Comparison of ENCODE assay signal across 13 cellular contexts in the genomic region with DNA sequence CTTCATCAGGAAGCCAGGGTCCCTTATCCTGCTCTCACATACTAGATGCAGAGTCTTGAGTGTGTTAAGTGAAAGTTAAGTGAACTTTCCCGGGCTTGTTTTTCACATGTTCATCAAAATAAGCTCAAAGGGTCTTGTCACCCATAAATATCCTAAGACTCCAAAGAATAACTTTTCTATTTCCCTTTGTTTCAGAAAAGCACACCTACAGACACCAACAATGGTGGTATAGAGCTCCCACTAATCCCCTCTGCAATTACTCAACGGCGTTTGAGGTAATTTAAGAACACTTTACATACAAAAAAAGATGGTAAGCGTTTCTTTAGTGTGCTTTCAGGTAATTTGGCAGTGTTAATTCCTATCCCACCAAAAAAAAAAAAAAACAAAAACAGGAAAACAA. TPM values are rescaled to one million over a fixed set of nuclear protein-coding genes. Genes with fewer than 3 reads are reported as not detected.
DNase-seq lines count a peak whose midpoint lies in the region; ATAC-seq, FAIRE-seq and TF ChIP-seq lines count a peak whose summit lies in the region.
"Had no signal": no experiment of that assay in that cellular context is flagged by ENCODE, and none has a peak within 500 bp of the region (broad histone marks: within the 10 kb centered on the region; RNA-seq: fewer than 3 reads in every experiment).

No MANE protein-coding gene starts in this region.

- intact Hi-C loops in activated CD4-positive, alpha-beta T cell treated with anti-CD3 and anti-CD28 coated beads for 36 hours (cut with DNase I, micrococcal nuclease), result loop anchor here in 1 of 2 experiments (5.0 kb wide), 1 partner anchor 1155 kb away; the partner anchor contains the start of gene PES1

- no peak overlapping the region for H4K91ac ChIP-seq in H1 (replicated peaks; ENCODE audit: insufficient read length, low read length)

- H3K9me3 ChIP-seq in H1 (ENCODE audit: insufficient read depth in 2 of 2, low read depth in 1 of 2, low read length in 1 of 2), result no peaks in the 10 kb centered on the region

- ATAC-seq in activated CD4-positive, alpha-beta T cell treated with anti-CD3 and anti-CD28 coated beads for 36 hours, result no peak
- ATAC-seq: Right ventricle myocardium inferior had no signal

- DNase-seq in activated CD4-positive, alpha-beta T cell treated with anti-CD3 and anti-CD28 coated beads for 36 hours, result no peak
- DNase-seq in activated CD4-positive, alpha-beta T cell treated with anti-CD3 and anti-CD28 coated beads, Interleukin-2, amount 50 U/mL, for 48 hours, result no peak
- DNase-seq in NB4 (ENCODE audit: low read depth) (no peak), H1 (ENCODE audit: low read depth in 1 of 2, low spot score in 2 of 2) (no peak), progenitor cell of endocrine pancreas (ENCODE audit: low spot score, unreplicated experiment) (no peak), KBM-7 (no peak), GM03348 (ENCODE audit: low spot score) (no peak)
- no peak for DNase-seq in activated CD8-positive, alpha-beta memory T cell treated with anti-CD3 and anti-CD28 coated beads for 24 hours
- DNase-seq: ACHN, NCI-H187, NCI-H82 had no signal

- H3K9me3 Mint-ChIP-seq in activated CD4-positive, alpha-beta T cell treated with anti-CD3 and anti-CD28 coated beads for 36 hours (ENCODE audit: low read depth), result no peaks in the 10 kb centered on the region
- H3K9me3 Mint-ChIP-seq in progenitor cell of endocrine pancreas (ENCODE audit: low read depth), result no peaks in the 10 kb centered on the region

- peaks cover 0 to 15% (median under 1%) of the 10 kb centered on the region in 4 experiments; a peak in 3 of 8 replicates for H3K36me3 ChIP-seq in H1 (ENCODE audit: control insufficient read depth in 2 of 4, insufficient read depth in 4 of 4, low read length in 3 of 4)

- H3K36me3 Mint-ChIP-seq in activated CD4-positive, alpha-beta T cell treated with anti-CD3 and anti-CD28 coated beads for 36 hours (ENCODE audit: low read depth), result peaks cover 28% of the 10 kb centered on the region
- H3K36me3 Mint-ChIP-seq in progenitor cell of endocrine pancreas (ENCODE audit: insufficient read depth), result peaks cover 12% of the 10 kb centered on the region

- peaks cover 3 to 4% of the 10 kb centered on the region in 2 experiments for H4K20me1 ChIP-seq in H1 (replicated peaks in 1 of 2; ENCODE audit: control insufficient read depth in 1 of 2, insufficient read depth in 2 of 2, low read length in 2 of 2)

- in situ Hi-C loops in KBM-7 (cut with MboI; ENCODE audit: low pct_unique_long_range_greater_than_20kb, low sequenced_read_pairs), result no loop called here

- H2BK5ac ChIP-seq in H1 (ENCODE audit: low read depth, low read length), result no peak overlapping the region

- TF ChIP-seq CTCF in NB4 (IDR thresholded peaks at IDR 0.05; ENCODE audit: low read depth, low read length), result no peak
- TF ChIP-seq CTCF in H1 (IDR thresholded peaks at IDR 0.05; ENCODE audit: control extremely low read depth in 1 of 3, insufficient read depth in 1 of 3, low read depth in 1 of 3, low read length in 3 of 3), result no peak
- TF ChIP-seq CTCF in progenitor cell of endocrine pancreas (IDR thresholded peaks at IDR 0.05; ENCODE audit: unreplicated experiment), result no peak

- no peaks in the 10 kb centered on the region for H3K27me3 ChIP-seq in H1 (replicated peaks in 1 of 4; ENCODE audit: control insufficient read depth in 3 of 4, extremely low read depth in 1 of 4, insufficient read depth in 3 of 4, low read length in 3 of 4)

- no peak overlapping the region for H2BK15ac ChIP-seq in H1 (ENCODE audit: low read length)

- H3K9ac ChIP-seq in H1 (replicated peaks in 1 of 4; ENCODE audit: extremely low read depth in 1 of 4, low read depth in 3 of 4, low read length in 3 of 4), result peak overlapping the region in 1 of 4 experiments; percentile 90; a peak in 1 of 7 replicates

- no peak overlapping the region for H3K23ac ChIP-seq in H1 (ENCODE audit: insufficient read length)

- no peak overlapping the region for H2BK120ac ChIP-seq in H1 (replicated peaks; ENCODE audit: low read depth, low read length)

- H2BK12ac ChIP-seq in H1 (ENCODE audit: low read depth, low read length), result no peak overlapping the region

- H4K5ac ChIP-seq in H1 (ENCODE audit: insufficient read length, low read depth, low read length), result peak overlapping the region; percentile 64

- peaks cover 37% of the 10 kb centered on the region for H3K4me1 Mint-ChIP-seq in activated CD4-positive, alpha-beta T cell treated with anti-CD3 and anti-CD28 coated beads for 36 hours
- H3K4me1 Mint-ChIP-seq in progenitor cell of endocrine pancreas (ENCODE audit: low read depth), result peaks cover 28% of the 10 kb centered on the region

- H3K27me3 Mint-ChIP-seq in activated CD4-positive, alpha-beta T cell treated with anti-CD3 and anti-CD28 coated beads for 36 hours, result no peaks in the 10 kb centered on the region
- H3K27me3 Mint-ChIP-seq in progenitor cell of endocrine pancreas, result no peaks in the 10 kb centered on the region

- TF ChIP-seq POLR2A in NB4 (IDR thresholded peaks at IDR 0.05; ENCODE audit: extremely low read depth, insufficient read length) (no peak), H1 (IDR thresholded peaks at IDR 0.05; ENCODE audit: control extremely low read depth in 1 of 2, low read depth in 2 of 2, low read length in 2 of 2) (no peak)

- POLR2A ChIA-PET in activated CD4-positive, alpha-beta T cell treated with anti-CD3 and anti-CD28 coated beads for 36 hours (lab: Charles Lee), result no interaction called here
- POLR2A ChIA-PET in H1 (lab: Charles Lee; ENCODE audit: partially characterized antibody), result interaction anchor here (0.8 to 2.1 kb wide), 3 partner anchors 10 to 40 kb away, joined by 4 to 5 read pairs (median 4); no protein-coding TSS in a partner anchor

- peaks cover 4 to 9% (median 6%) of the 10 kb centered on the region in 4 experiments for H3K4me1 ChIP-seq in H1 (replicated peaks in 1 of 4; ENCODE audit: control insufficient read depth in 3 of 4, insufficient read depth in 4 of 4, low read length in 3 of 4)

- H3K4ac ChIP-seq in H1 (replicated peaks; ENCODE audit: insufficient read length, low read depth, low read length), result no peak overlapping the region

- no peak overlapping the region for H2AK5ac ChIP-seq in H1 (ENCODE audit: low read depth, low read length)

- H3K4me3 ChIP-seq in NB4 (ENCODE audit: low read depth, low read length), result peak overlapping the region; percentile 96
- peak overlapping the region; percentile 85 to 98 (median 92); a peak in 6 of 8 replicates for H3K4me3 ChIP-seq in H1 (ENCODE audit: extremely low read depth in 1 of 4, insufficient read depth in 2 of 4, low read depth in 3 of 4, low read length in 4 of 4)

- H3K4me2 ChIP-seq in H1 (ENCODE audit: insufficient read depth in 1 of 2, low read depth in 2 of 2, low read length in 2 of 2), result peak overlapping the region; percentile 83 to 99

- H3K79me2 ChIP-seq in H1 (ENCODE audit: control insufficient read depth in 1 of 2, insufficient read depth in 2 of 2, low read length in 2 of 2), result peaks cover 17 to 65% of the 10 kb centered on the region in 2 experiments

- no peak overlapping the region for H3K27ac ChIP-seq in H1 (ENCODE audit: low read depth, low read length)

- TF ChIP-seq RAD21 in H1 (IDR thresholded peaks at IDR 0.05 in 1 of 2, conservative IDR thresholded peaks at IDR 0.05 in 1 of 2; ENCODE audit: low read depth in 2 of 2, low read length in 2 of 2), result no peak

- H3K56ac ChIP-seq in H1 (replicated peaks; ENCODE audit: insufficient read length, low read depth, low read length), result no peak overlapping the region

- no peak overlapping the region for H3K14ac ChIP-seq in H1 (ENCODE audit: insufficient read length)

- no peak for FAIRE-seq in H1 (lab: Jason Lieb, UNC)
- FAIRE-seq: endometrium had no signal

- peak overlapping the region; percentile 89 for H3K4me3 Mint-ChIP-seq in activated CD4-positive, alpha-beta T cell treated with anti-CD3 and anti-CD28 coated beads for 36 hours
- peak overlapping the region; percentile 92 for H3K4me3 Mint-ChIP-seq in progenitor cell of endocrine pancreas (ENCODE audit: low read depth)

- no peak overlapping the region for H2BK20ac ChIP-seq in H1 (ENCODE audit: low read length)

- CTCF ChIA-PET in activated CD4-positive, alpha-beta T cell treated with anti-CD3 and anti-CD28 coated beads for 36 hours (lab: Charles Lee), result interaction anchor here (0.7 to 1.2 kb wide), 2 partner anchors 9 to 139 kb away, joined by 3 to 4 read pairs; no protein-coding TSS in a partner anchor
- CTCF ChIA-PET in H1 (lab: Charles Lee; ENCODE audit: partially characterized antibody), result interaction anchor here (2.7 kb wide), 1 partner anchor 82 kb away, joined by 8 read pairs; no protein-coding TSS in a partner anchor

- 48% methylated on average over 4 of the region's 4 CpGs; no CpG with 5 or more reads in 1 of the 2 experiments for WGBS in H1 (ENCODE audit: extremely low coverage in 1 of 2, insufficient coverage in 1 of 2, insufficient read length in 1 of 2, insufficient replicate concordance in 2 of 2, low coverage in 1 of 2, low lambda C conversion rate in 2 of 2, missing lambda C conversion rate in 1 of 2), 2 experiments

- no peak overlapping the region; the same call in 1 of the 2 replicates for H3K18ac ChIP-seq in H1 (ENCODE audit: extremely low read depth, low read length)

- peaks cover 5% of the 10 kb centered on the region for H3K79me1 ChIP-seq in H1 (ENCODE audit: low read depth, low read length)

- no peak overlapping the region for H2AFZ ChIP-seq in H1 (ENCODE audit: low read length)

- H4K8ac ChIP-seq in H1 (ENCODE audit: extremely low read depth, insufficient read depth, low read length), result no peak overlapping the region

- H3K23me2 ChIP-seq in H1 (ENCODE audit: low read depth, low read length), result peaks cover 5% of the 10 kb centered on the region; the same call in 1 of the 2 replicates

- TF ChIP-seq EP300 in H1 (IDR thresholded peaks at IDR 0.05; ENCODE audit: borderline replicate concordance in 1 of 2, low read depth in 2 of 2, low read length in 2 of 2), result no peak

- H3K27ac Mint-ChIP-seq in activated CD4-positive, alpha-beta T cell treated with anti-CD3 and anti-CD28 coated beads for 36 hours, result no peak overlapping the region
- H3K27ac Mint-ChIP-seq in progenitor cell of endocrine pancreas, result peak overlapping the region; percentile 73

RNA-seq across cellular contexts. Expression of gene PRR14L, which starts 2.5 kb away (rescaled TPM):
- total RNA-seq in activated CD4-positive, alpha-beta T cell treated with anti-CD3 and anti-CD28 coated beads for 36 hours, result 10 to 100 TPM; 48.2 to 52.2 TPM
- 98.6 and 110 TPM in 2 replicates for total RNA-seq in H1 (2021; fragmentation: NEBNext Ultra II Directional; extraction: Animal tissue kit (Norgen Biotek cat#: 25700))
- 25.5 and 26.5 TPM in 2 replicates for polyA plus RNA-seq in H1 (2011; rRNA removed)
- polyA plus RNA-seq in H1 (2011; cell fraction: cytosol; rRNA removed), result 20.6 TPM
- 40.3 TPM for polyA plus RNA-seq in H1 (2011; cell fraction: nucleus; rRNA removed)
- 23.2 to 38.5 TPM (median 28.6 TPM) in 4 replicates for polyA plus RNA-seq in H1 (2012, experiment 1 of 2)
- polyA plus RNA-seq in H1 (2012, experiment 2 of 2), result 2.4 TPM
- polyA plus RNA-seq in H1 (2013, experiment 1 of 2), result 22.7 TPM
- polyA plus RNA-seq in H1 (2013, experiment 2 of 2), result 21.6 TPM
- 208 TPM in 2 replicates for polyA minus RNA-seq in H1 (2011; rRNA and poly(A)+ RNA removed)
- 59.5 TPM for polyA minus RNA-seq in H1 (2011; cell fraction: cytosol; rRNA and poly(A)+ RNA removed)
- polyA minus RNA-seq in H1 (2011; cell fraction: nucleus; rRNA and poly(A)+ RNA removed), result 152 TPM
- 77.6 and 87.2 TPM in 2 replicates for total RNA-seq in progenitor cell of endocrine pancreas

RNA-seq across cellular contexts. Expression of gene DEPDC5, which starts 6.4 kb away (rescaled TPM):
- 10 to 100 TPM; 35.3 to 47.1 TPM for total RNA-seq in activated CD4-positive, alpha-beta T cell treated with anti-CD3 and anti-CD28 coated beads for 36 hours
- total RNA-seq in H1 (2021; fragmentation: NEBNext Ultra II Directional; extraction: Animal tissue kit (Norgen Biotek cat#: 25700)), result 26.5 and 26.7 TPM in 2 replicates
- 16.3 and 18.3 TPM in 2 replicates for polyA plus RNA-seq in H1 (2011; rRNA removed)
- polyA plus RNA-seq in H1 (2011; cell fraction: cytosol; rRNA removed), result 16.2 TPM
- 28.6 TPM for polyA plus RNA-seq in H1 (2011; cell fraction: nucleus; rRNA removed)
- polyA plus RNA-seq in H1 (2012, experiment 1 of 2), result 12.8 to 16.5 TPM (median 15.0 TPM) in 4 replicates
- 2.9 TPM for polyA plus RNA-seq in H1 (2012, experiment 2 of 2)
- 10.9 TPM for polyA plus RNA-seq in H1 (2013, experiment 1 of 2)
- polyA plus RNA-seq in H1 (2013, experiment 2 of 2), result 12.1 TPM
- polyA minus RNA-seq in H1 (2011; rRNA and poly(A)+ RNA removed), result 40.6 and 43.3 TPM in 2 replicates
- 18.8 TPM for polyA minus RNA-seq in H1 (2011; cell fraction: cytosol; rRNA and poly(A)+ RNA removed)
- polyA minus RNA-seq in H1 (2011; cell fraction: nucleus; rRNA and poly(A)+ RNA removed), result 46.6 TPM
- total RNA-seq in progenitor cell of endocrine pancreas, result 33.0 and 39.8 TPM in 2 replicates
